In genomic region chr1:44721521-44722361, GRCh38 we compare ENCODE assay signal across 8 cellular contexts. TPM values are rescaled to one million over a fixed set of nuclear protein-coding genes. Genes with fewer than 3 reads are reported as not detected.
A peak's percentile ranks its signal among the peaks of the same experiment; 100 is the strongest.
DNase-seq lines count a peak whose midpoint lies in the region; ATAC-seq and TF ChIP-seq lines count a peak whose summit lies in the region.

No MANE protein-coding gene starts in this region.

- TF ChIP-seq CTCF in GM12864 (IDR thresholded peaks at IDR 0.05; ENCODE audit: low read depth, low read length, missing control alignments): no peak
- no peak for TF ChIP-seq CTCF in H9 (conservative IDR thresholded peaks at IDR 0.05)

- H2BK15ac ChIP-seq in H9 (ENCODE audit: low read depth, low read length): no peak overlapping the region

- H3T11ph ChIP-seq in H9 (ENCODE audit: low read length): peak overlapping the region; percentile 85

- no peaks in the 10 kb centered on the region for H3K23me2 ChIP-seq in H9 (ENCODE audit: insufficient read length, low read depth, low read length, poor library complexity, severe bottlenecking)

- WGBS in H9 (ENCODE audit: extremely low coverage, insufficient read length, low lambda C conversion rate): no CpG with 5 or more reads among the region's 14 CpGs

- no peaks in the 10 kb centered on the region for H3K9me3 ChIP-seq in H9 (ENCODE audit: control insufficient read depth, low read depth, low read length)
- no peaks in the 10 kb centered on the region for H3K9me3 ChIP-seq in iPS-18a (ENCODE audit: control insufficient read depth, low read depth, low read length)

- H3K18ac ChIP-seq in H9 (ENCODE audit: insufficient read length, low read depth, low read length): peak overlapping the region; percentile 89

- no peak overlapping the region; the same call in 1 of the 2 replicates for H3K4ac ChIP-seq in H9 (ENCODE audit: low read depth, low read length)

- H3K14ac ChIP-seq in H9 (ENCODE audit: insufficient read depth, low read length): no peak overlapping the region

- H3K4me3 Mint-ChIP-seq in H9: peak overlapping the region in 1 of 2 experiments; percentile 27; a peak in 1 of 5 replicates
- peak overlapping the region; percentile 61 for H3K4me3 Mint-ChIP-seq in activated naive CD8-positive, alpha-beta T cell treated with anti-CD3 and anti-CD28 coated beads, Interleukin-2, amount 10 ng/mL, durations not matched to agents 7 days and 5 days

- peak overlapping the region; percentile 97 for H2BK5ac ChIP-seq in H9 (ENCODE audit: insufficient read length, low read length)

- no peaks in the 10 kb centered on the region for H3K36me3 ChIP-seq in iPS-18a (ENCODE audit: control insufficient read depth, low read depth, low read length)

- no peaks in the 10 kb centered on the region for H3K79me1 ChIP-seq in H9 (ENCODE audit: insufficient read depth, low read depth, low read length, poor library complexity, severe bottlenecking)

- ATAC-seq in activated naive CD8-positive, alpha-beta T cell treated with anti-CD3 and anti-CD28 coated beads, Interleukin-2, amount 10 ng/mL, durations not matched to agents 7 days and 5 days (ENCODE audit: low read depth): peak; percentile 89

- POLR2A ChIA-PET in activated naive CD8-positive, alpha-beta T cell treated with anti-CD3 and anti-CD28 coated beads, Interleukin-2, amount 10 ng/mL, durations not matched to agents 7 days and 5 days (lab: Charles Lee): interaction anchor here (0.5 to 11.5 kb wide), 67 partner anchors 9 to 1343 kb away, joined by 3 to 500 read pairs (median 5); partner anchors contain the start of genes AKR1A1, ARMH1, BEST4 and BTBD19

- H2BK20ac ChIP-seq in H9 (ENCODE audit: low read depth, low read length, poor library complexity, severe bottlenecking): no peak overlapping the region

- no peak overlapping the region for H3K4me2 ChIP-seq in H9 (ENCODE audit: insufficient read depth, insufficient read length, low read length)

- H3K9me3 Mint-ChIP-seq in H9: peaks cover 0 to under 1% of the 10 kb centered on the region in 2 experiments; a peak in 1 of 5 replicates
- no peaks in the 10 kb centered on the region for H3K9me3 Mint-ChIP-seq in activated naive CD8-positive, alpha-beta T cell treated with anti-CD3 and anti-CD28 coated beads, Interleukin-2, amount 10 ng/mL, durations not matched to agents 7 days and 5 days

- peaks cover 12 to 16% of the 10 kb centered on the region in 2 experiments for H3K4me1 Mint-ChIP-seq in H9
- H3K4me1 Mint-ChIP-seq in activated naive CD8-positive, alpha-beta T cell treated with anti-CD3 and anti-CD28 coated beads, Interleukin-2, amount 10 ng/mL, durations not matched to agents 7 days and 5 days: peaks cover 61% of the 10 kb centered on the region

- H2BK12ac ChIP-seq in H9 (ENCODE audit: insufficient read length, low read depth, low read length): no peak overlapping the region

- H2BK120ac ChIP-seq in H9 (ENCODE audit: low read depth, low read length, poor library complexity, severe bottlenecking): no peak overlapping the region

- H3K27ac ChIP-seq in H9 (ENCODE audit: insufficient read length, low read depth, low read length) (peak overlapping the region; percentile 79), iPS-18a (ENCODE audit: low read length) (peak overlapping the region; percentile 92)

- in situ Hi-C loops in SK-MEL-5 (cut with HindIII; ENCODE audit: low pct_unique_long_range_greater_than_20kb, low sequenced_read_pairs): no loop called here

- peak overlapping the region; percentile 27 for H3K56ac ChIP-seq in H9 (ENCODE audit: insufficient read length, low read depth, low read length)

- peak overlapping the region; percentile 76 to 99 (median 98); a peak in 6 of 7 replicates for H3K27ac Mint-ChIP-seq in H9
- peak overlapping the region; percentile 94 for H3K27ac Mint-ChIP-seq in activated naive CD8-positive, alpha-beta T cell treated with anti-CD3 and anti-CD28 coated beads, Interleukin-2, amount 10 ng/mL, durations not matched to agents 7 days and 5 days

- DNase-seq in GM12864 (ENCODE audit: low read depth): peak; percentile 99
- DNase-seq in H9: peak; percentile 90
- DNase-seq in LHCN-M2 (ENCODE audit: low read depth): peak; percentile 97
- peak; percentile 96 for DNase-seq in SK-MEL-5 (ENCODE audit: low read depth, low spot score)
- peak; percentile 65 for DNase-seq in activated naive CD8-positive, alpha-beta T cell treated with anti-CD3 and anti-CD28 coated beads, Interleukin-2, amount 10 ng/mL, durations not matched to agents 7 days and 5 days
- peak; percentile 60 to 76 (median 70) for DNase-seq in stimulated activated CD4-positive, alpha-beta T cell treated with anti-CD3 and anti-CD28 coated beads, Interleukin-1b, Interleukin-23, amount 100 ng/mL, for 24 hours (ENCODE audit: low read depth in 4 of 4, low spot score in 1 of 4)
- no peak for DNase-seq in SW 1271 (lab: John Stamatoyannopoulos, UW)

- H2AFZ ChIP-seq in H9 (ENCODE audit: low read length): no peak overlapping the region

- H3K4me3 ChIP-seq in GM12864 (ENCODE audit: low read depth, low read length) (no peak overlapping the region; the same call in 1 of the 2 replicates), iPS-18a (ENCODE audit: low read length) (no peak overlapping the region)

- no peaks in the 10 kb centered on the region for H3K27me3 ChIP-seq in H9 (ENCODE audit: insufficient read depth, low read length)
- H3K27me3 ChIP-seq in iPS-18a (ENCODE audit: control insufficient read depth, insufficient read depth, low read length): no peaks in the 10 kb centered on the region

- H3K4me1 ChIP-seq in H9 (ENCODE audit: insufficient read depth, low read length) (no peaks in the 10 kb centered on the region), iPS-18a (ENCODE audit: control insufficient read depth, low read depth, low read length) (no peaks in the 10 kb centered on the region)

- no peak overlapping the region for H2AK5ac ChIP-seq in H9 (ENCODE audit: insufficient read length, low read length)

- H3K9ac ChIP-seq in H9 (ENCODE audit: extremely low read depth, insufficient read length, low read length): no peak overlapping the region
- peak overlapping the region; percentile 62 for H3K9ac ChIP-seq in iPS-18a (ENCODE audit: low read length)

- H3K23ac ChIP-seq in H9 (ENCODE audit: insufficient read length, low read depth, low read length): no peak overlapping the region

- no peaks in the 10 kb centered on the region for H3K79me2 ChIP-seq in H9 (ENCODE audit: insufficient read depth, low read length)

- peak overlapping the region; percentile 58 for H4K8ac ChIP-seq in H9 (replicated peaks; ENCODE audit: insufficient read length, low read depth, low read length)

- H4K5ac ChIP-seq in H9 (ENCODE audit: insufficient read length, low read depth, low read length): peak overlapping the region; percentile 64

- no peak overlapping the region for H4K91ac ChIP-seq in H9 (ENCODE audit: insufficient read length, low read depth, low read length)

- H3K27me3 Mint-ChIP-seq in H9 (ENCODE audit: low read depth): no peaks in the 10 kb centered on the region; the same call in 1 of the 2 replicates
- H3K27me3 Mint-ChIP-seq in activated naive CD8-positive, alpha-beta T cell treated with anti-CD3 and anti-CD28 coated beads, Interleukin-2, amount 10 ng/mL, durations not matched to agents 7 days and 5 days: no peaks in the 10 kb centered on the region

- no peaks in the 10 kb centered on the region for H3K36me3 Mint-ChIP-seq in H9 (ENCODE audit: insufficient read depth in 1 of 3, low read depth in 3 of 3)
- peaks cover 9% of the 10 kb centered on the region for H3K36me3 Mint-ChIP-seq in activated naive CD8-positive, alpha-beta T cell treated with anti-CD3 and anti-CD28 coated beads, Interleukin-2, amount 10 ng/mL, durations not matched to agents 7 days and 5 days

- H4K20me1 ChIP-seq in H9 (ENCODE audit: control insufficient read depth, insufficient read depth, insufficient read length): no peaks in the 10 kb centered on the region

RNA-seq across cellular contexts. Expression of gene RNU5D-1, which starts 9.2 kb away (rescaled TPM):
- total RNA-seq in H9 (2021) (not detected in 2 replicates), LHCN-M2 (2014; rRNA removed) (not detected in 2 replicates)
- not detected for polyA plus RNA-seq in LHCN-M2 (2012)
- total RNA-seq in SK-MEL-5 (2014; rRNA removed; shearing (Covaris generic)): not detected in 2 replicates
- polyA plus RNA-seq in SK-MEL-5 (2015; cell fraction: cytosol; rRNA removed): not detected in 2 replicates
- not detected in 2 replicates for polyA plus RNA-seq in SK-MEL-5 (2015; cell fraction: nucleus; rRNA removed)
- total RNA-seq in activated naive CD8-positive, alpha-beta T cell treated with anti-CD3 and anti-CD28 coated beads, Interleukin-2, amount 10 ng/mL, durations not matched to agents 7 days and 5 days: not detected

RNA-seq across cellular contexts. Expression of gene KIF2C, which starts 17.9 kb away (rescaled TPM):
- 71.6 and 73.1 TPM in 2 replicates for total RNA-seq in H9 (2021)
- 95.3 and 99.3 TPM in 2 replicates for total RNA-seq in LHCN-M2 (2014; rRNA removed)
- polyA plus RNA-seq in LHCN-M2 (2012): 35.7 TPM
- 28.0 and 30.5 TPM in 2 replicates for total RNA-seq in SK-MEL-5 (2014; rRNA removed; shearing (Covaris generic))
- polyA plus RNA-seq in SK-MEL-5 (2015; cell fraction: cytosol; rRNA removed): 30.5 and 35.4 TPM in 2 replicates
- 43.0 and 49.9 TPM in 2 replicates for polyA plus RNA-seq in SK-MEL-5 (2015; cell fraction: nucleus; rRNA removed)
- total RNA-seq in activated naive CD8-positive, alpha-beta T cell treated with anti-CD3 and anti-CD28 coated beads, Interleukin-2, amount 10 ng/mL, durations not matched to agents 7 days and 5 days: 10 to 100 TPM; 76.5 to 87.7 TPM

RNA-seq across cellular contexts. Expression of gene ARMH1, which starts 47.2 kb away (rescaled TPM):
- total RNA-seq in H9 (2021): 0.68 and 1.0 TPM in 2 replicates
- not detected in 2 replicates for total RNA-seq in LHCN-M2 (2014; rRNA removed)
- polyA plus RNA-seq in LHCN-M2 (2012): 0.38 TPM
- total RNA-seq in SK-MEL-5 (2014; rRNA removed; shearing (Covaris generic)): 0.24 TPM in 1 of 2 replicates, not detected in the other
- not detected in 2 replicates for polyA plus RNA-seq in SK-MEL-5 (2015; cell fraction: cytosol; rRNA removed)
- 0.43 and 5.8 TPM in 2 replicates for polyA plus RNA-seq in SK-MEL-5 (2015; cell fraction: nucleus; rRNA removed)
- 100 to 1,000 TPM in 1 of 2 experiments, 10 to 100 TPM in 1; 95.7 to 105 TPM for total RNA-seq in activated naive CD8-positive, alpha-beta T cell treated with anti-CD3 and anti-CD28 coated beads, Interleukin-2, amount 10 ng/mL, durations not matched to agents 7 days and 5 days

RNA-seq across cellular contexts. Expression of gene TMEM53, which starts 47.5 kb away (rescaled TPM):
- total RNA-seq in H9 (2021): 6.2 and 7.2 TPM in 2 replicates
- 5.9 and 8.8 TPM in 2 replicates for total RNA-seq in LHCN-M2 (2014; rRNA removed)
- 10.7 TPM for polyA plus RNA-seq in LHCN-M2 (2012)
- total RNA-seq in SK-MEL-5 (2014; rRNA removed; shearing (Covaris generic)): 18.0 and 20.0 TPM in 2 replicates
- 24.3 and 25.4 TPM in 2 replicates for polyA plus RNA-seq in SK-MEL-5 (2015; cell fraction: cytosol; rRNA removed)
- 10.3 and 12.4 TPM in 2 replicates for polyA plus RNA-seq in SK-MEL-5 (2015; cell fraction: nucleus; rRNA removed)
- 1 to 10 TPM; 4.2 to 4.7 TPM for total RNA-seq in activated naive CD8-positive, alpha-beta T cell treated with anti-CD3 and anti-CD28 coated beads, Interleukin-2, amount 10 ng/mL, durations not matched to agents 7 days and 5 days

RNA-seq across cellular contexts. Expression of gene RPS8, which starts 53.6 kb away (rescaled TPM):
- total RNA-seq in H9 (2021): 2,591 and 2,595 TPM in 2 replicates
- total RNA-seq in LHCN-M2 (2014; rRNA removed): 2,019 and 2,069 TPM in 2 replicates
- polyA plus RNA-seq in LHCN-M2 (2012): 1,942 TPM
- 2,103 and 2,284 TPM in 2 replicates for total RNA-seq in SK-MEL-5 (2014; rRNA removed; shearing (Covaris generic))
- polyA plus RNA-seq in SK-MEL-5 (2015; cell fraction: cytosol; rRNA removed): 1,389 and 1,763 TPM in 2 replicates
- 510 and 564 TPM in 2 replicates for polyA plus RNA-seq in SK-MEL-5 (2015; cell fraction: nucleus; rRNA removed)
- total RNA-seq in activated naive CD8-positive, alpha-beta T cell treated with anti-CD3 and anti-CD28 coated beads, Interleukin-2, amount 10 ng/mL, durations not matched to agents 7 days and 5 days: 1,000 to 10,000 TPM; 1,522 to 1,548 TPM

Comparison
In these comparisons a context has a peak if more than half of its experiments do, and no peak if none do; other contexts are left out.
1. DNase-seq: peak in GM12864 (single experiment), H9 (single experiment), LHCN-M2 (single experiment), SK-MEL-5 (single experiment), activated naive CD8-positive, alpha-beta T cell treated with anti-CD3 and anti-CD28 coated beads, Interleukin-2, amount 10 ng/mL, durations not matched to agents 7 days and 5 days (single experiment) and stimulated activated CD4-positive, alpha-beta T cell treated with anti-CD3 and anti-CD28 coated beads, Interleukin-1b, Interleukin-23, amount 100 ng/mL, for 24 hours (4 of 4); none in SW 1271 (0 of 2).
2. RNA of gene ARMH1, which starts 47.2 kb away (total RNA-seq): 95.7 to 105 TPM in activated naive CD8-positive, alpha-beta T cell treated with anti-CD3 and anti-CD28 coated beads, Interleukin-2, amount 10 ng/mL, durations not matched to agents 7 days and 5 days; 0.68 to 1.0 TPM in H9, 0.24 TPM in SK-MEL-5 and not detected in LHCN-M2; every median in the first group is over 10 times any median in the second.